ENCODE assay signal across 26 cellular contexts in the genomic region with DNA sequence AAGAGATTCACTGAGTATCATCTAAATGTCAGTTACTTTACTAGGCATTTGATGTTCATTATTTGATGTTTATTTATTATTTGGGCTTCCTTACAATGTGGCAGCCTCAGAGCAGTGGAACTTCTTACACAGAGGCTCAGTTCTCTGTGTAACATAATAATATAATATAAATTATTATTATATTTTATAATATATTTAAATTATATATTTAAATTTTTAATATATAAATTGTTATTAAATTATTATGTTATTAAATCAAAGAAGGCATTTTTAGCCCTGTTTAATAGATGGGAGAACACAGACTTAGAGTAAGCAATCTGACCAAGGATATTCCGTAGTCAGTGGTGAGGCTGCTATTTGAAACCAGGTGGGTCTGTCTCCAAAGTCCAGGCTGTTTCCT.
"Had no signal": no experiment of that assay in that cellular context is flagged by ENCODE, and none has a peak within 500 bp of the region (broad histone marks: within the 10 kb centered on the region; RNA-seq: fewer than 3 reads in every experiment).

No MANE protein-coding gene starts in this region.

- DNase-seq: colonic mucosa; cortex of kidney; dermis blood vessel endothelial cell; dorsolateral prefrontal cortex; effector CD4-positive, alpha-beta T cell; effector CD8-positive, alpha-beta T cell; effector memory CD4-positive, alpha-beta T cell; effector memory CD8-positive, alpha-beta T cell; endodermal cell; erythroblast; esophagus squamous epithelium; foreskin fibroblast; foreskin keratinocyte; foreskin melanocyte; gastrocnemius medialis; glutamatergic neuron; head of caudate nucleus; heart left ventricle; heart right ventricle had no signal

- ATAC-seq: effector memory CD8-positive, alpha-beta T cell; esophagus mucosa; foreskin keratinocyte; gastrocnemius medialis; gastroesophageal sphincter; heart left ventricle; heart right ventricle had no signal

- H3K9me3 Mint-ChIP-seq: effector memory CD8-positive, alpha-beta T cell had no signal

- H3K27ac Mint-ChIP-seq: dendritic cell treated with granulocyte-macrophage colony-stimulating factor and Interleukin-4, amounts not matched to agents 40 ng/mL and 50 ng/mL, for 4 days; effector memory CD8-positive, alpha-beta T cell; endodermal cell had no signal

- FAIRE-seq: colon, endometrium, endothelial cell of umbilical vein, frontal cortex had no signal

- H3K4me3 Mint-ChIP-seq: dendritic cell treated with granulocyte-macrophage colony-stimulating factor and Interleukin-4, amounts not matched to agents 40 ng/mL and 50 ng/mL, for 4 days; effector memory CD8-positive, alpha-beta T cell; endodermal cell had no signal
